19 cellular contexts compared by ENCODE assay signal in genomic region chr2:223901854-223902253, GRCh38. TPM values are rescaled to one million over a fixed set of nuclear protein-coding genes. Genes with fewer than 3 reads are reported as not detected.
DNase-seq lines count a peak whose midpoint lies in the region; ATAC-seq, FAIRE-seq and TF ChIP-seq lines count a peak whose summit lies in the region.
"Had no signal": no experiment of that assay in that cellular context is flagged by ENCODE, and none has a peak within 500 bp of the region (broad histone marks: within the 10 kb centered on the region; RNA-seq: fewer than 3 reads in every experiment).

No MANE protein-coding gene starts in this region.

- no peak overlapping the region for H2AFZ ChIP-seq in GM23338
- H2AFZ ChIP-seq: GM23248 had no signal

- H3F3A ChIP-seq in GM23338 (replicated peaks; ENCODE audit: low read depth), result no peaks in the 10 kb centered on the region

- H3K27ac ChIP-seq in GM23338 (ENCODE audit: low read depth) (peak overlapping the region; percentile 42; the same call in 1 of the 2 replicates), endodermal cell (ENCODE audit: low read depth, low read length) (no peak overlapping the region)
- H3K27ac ChIP-seq: GM23248, HL-60, SJSA1 had no signal

- H3K36me3 ChIP-seq in GM23338 (ENCODE audit: insufficient read depth) (peaks cover 41% of the 10 kb centered on the region), bronchial epithelial cell (ENCODE audit: control insufficient read depth, insufficient read depth, low read length) (peaks cover 9% of the 10 kb centered on the region), endodermal cell (ENCODE audit: control insufficient read depth, insufficient read depth, low read length) (peaks cover 77% of the 10 kb centered on the region)

- H3K9me3 Mint-ChIP-seq in GM23338 (no peaks in the 10 kb centered on the region), memory B cell (no peaks in the 10 kb centered on the region), endodermal cell (no peaks in the 10 kb centered on the region)
- H3K9me3 Mint-ChIP-seq: activated naive CD4-positive, alpha-beta T cell treated with anti-CD3 and anti-CD28 coated beads, Interleukin-2, amount 50 U/mL, for 24 hours; immature natural killer cell had no signal

- H3K4me2 ChIP-seq in GM23338, result no peak overlapping the region

- H3K27me3 Mint-ChIP-seq in GM23338 (ENCODE audit: insufficient read depth, low read depth, poor library complexity), result no peaks in the 10 kb centered on the region
- H3K27me3 Mint-ChIP-seq in memory B cell, result no peaks in the 10 kb centered on the region
- no peaks in the 10 kb centered on the region for H3K27me3 Mint-ChIP-seq in endodermal cell (ENCODE audit: insufficient read depth)
- H3K27me3 Mint-ChIP-seq: activated naive CD4-positive, alpha-beta T cell treated with anti-CD3 and anti-CD28 coated beads, Interleukin-2, amount 50 U/mL, for 24 hours had no signal

- H3K36me3 Mint-ChIP-seq in GM23338 (ENCODE audit: low read depth) (peaks cover 52% of the 10 kb centered on the region), memory B cell (peaks cover 29% of the 10 kb centered on the region), endodermal cell (ENCODE audit: low read depth) (peaks cover 58% of the 10 kb centered on the region)

- DNase-seq in GM18507 (ENCODE audit: extremely low spot score, insufficient read length, low read depth) (no peak), GM23338 (ENCODE audit: low spot score) (no peak), bronchial epithelial cell (ENCODE audit: low read depth) (peak; percentile 14), memory B cell (ENCODE audit: low spot score in 2 of 2) (no peak), NCI-H128 (lab: John Stamatoyannopoulos, UW; ENCODE audit: unreplicated experiment) (no peak), endodermal cell (no peak), GM20000 (ENCODE audit: low spot score) (no peak)
- DNase-seq: activated CD4-positive, alpha-beta T cell treated with anti-CD3 and anti-CD28 coated beads for 4 hours; GM23248; immature natural killer cell; midbrain; NCI-H1436; NK-92 treated with Interleukin-12 subunit alpha and Interleukin-12 subunit beta, amount 100 ng/mL, for 24 hours; substantia nigra; T-helper 9 cell had no signal

- no peaks in the 10 kb centered on the region for H3K4me1 ChIP-seq in GM23338 (ENCODE audit: insufficient read depth)
- H3K4me1 ChIP-seq in endodermal cell (ENCODE audit: control insufficient read depth, insufficient read depth, low read length), result no peaks in the 10 kb centered on the region
- H3K4me1 ChIP-seq: SJSA1 had no signal

- FAIRE-seq in GM18507 (lab: Jason Lieb, UNC) (peak; percentile 62), bronchial epithelial cell (lab: Jason Lieb, UNC) (no peak)
- FAIRE-seq: GM19239 had no signal

- H3K27me3 ChIP-seq in GM23338 (ENCODE audit: insufficient read depth) (no peaks in the 10 kb centered on the region), bronchial epithelial cell (ENCODE audit: control insufficient read depth, insufficient read depth, low read length) (no peaks in the 10 kb centered on the region), endodermal cell (ENCODE audit: control insufficient read depth, insufficient read depth, low read length, poor library complexity, severe bottlenecking) (no peaks in the 10 kb centered on the region)
- H3K27me3 ChIP-seq: SJSA1 had no signal

- H4K20me1 ChIP-seq in GM23338 (replicated peaks; ENCODE audit: insufficient read depth), result peaks cover 12% of the 10 kb centered on the region

- ATAC-seq in GM23338 (no peak), memory B cell (ENCODE audit: low read depth) (peak; percentile 50)

- no peaks in the 10 kb centered on the region for H3K9me2 ChIP-seq in GM23338 (ENCODE audit: insufficient read depth)

- H3K9me3 ChIP-seq in endodermal cell (ENCODE audit: control insufficient read depth, low read length), result no peaks in the 10 kb centered on the region
- H3K9me3 ChIP-seq: SJSA1 had no signal

- H3K79me2 ChIP-seq in GM23338 (replicated peaks; ENCODE audit: insufficient read depth), result no peaks in the 10 kb centered on the region

- H3K4me3 ChIP-seq in GM23338, result no peak overlapping the region
- H3K4me3 ChIP-seq in bronchial epithelial cell (ENCODE audit: low read depth, low read length), result no peak overlapping the region
- H3K4me3 ChIP-seq in endodermal cell (ENCODE audit: low read length), result no peak overlapping the region
- H3K4me3 ChIP-seq: GM23248, SJSA1 had no signal

- no peak overlapping the region for H3K27ac Mint-ChIP-seq in GM23338
- H3K27ac Mint-ChIP-seq in memory B cell, result peak overlapping the region; percentile 73
- no peak overlapping the region for H3K27ac Mint-ChIP-seq in endodermal cell
- H3K27ac Mint-ChIP-seq: activated naive CD4-positive, alpha-beta T cell treated with anti-CD3 and anti-CD28 coated beads, Interleukin-2, amount 50 U/mL, for 24 hours had no signal

- H3K4me1 Mint-ChIP-seq in GM23338 (peaks cover 8% of the 10 kb centered on the region; the same call in 1 of the 3 replicates), memory B cell (peaks cover 21% of the 10 kb centered on the region), endodermal cell (no peaks in the 10 kb centered on the region)

- no peak overlapping the region for H3K9ac ChIP-seq in endodermal cell (ENCODE audit: extremely low read depth, low read length, poor library complexity, severe bottlenecking)
- H3K9ac ChIP-seq: GM23248 had no signal

- TF ChIP-seq CTCF in GM23338 (conservative IDR thresholded peaks at IDR 0.05; ENCODE audit: low read depth in 2 of 2) (no peak), bronchial epithelial cell (IDR thresholded peaks at IDR 0.05; ENCODE audit: insufficient read depth, low read length, severe bottlenecking) (no peak), endodermal cell (conservative IDR thresholded peaks at IDR 0.05) (no peak), GM20000 (IDR thresholded peaks at IDR 0.05; ENCODE audit: extremely low read depth, missing control alignments) (no peak)

- WGBS in endodermal cell (ENCODE audit: insufficient coverage in 1 of 2, insufficient read length in 1 of 2), 2 experiments, result 90 to 97% methylated on average over 2 of the region's 2 CpGs

- no peak overlapping the region for H3K4me3 Mint-ChIP-seq in GM23338
- H3K4me3 Mint-ChIP-seq in memory B cell, result no peak overlapping the region
- no peak overlapping the region for H3K4me3 Mint-ChIP-seq in endodermal cell
- H3K4me3 Mint-ChIP-seq: activated naive CD4-positive, alpha-beta T cell treated with anti-CD3 and anti-CD28 coated beads, Interleukin-2, amount 50 U/mL, for 24 hours; immature natural killer cell had no signal

TF ChIP-seq in GM23338, 12 proteins besides CTCF, POLR2A, EP300 and RAD21 (continues in another document):
- no peak for TF ChIP-seq NANOG (IDR thresholded peaks at IDR 0.05; ENCODE audit: borderline replicate concordance)
- TF ChIP-seq POLR2AphosphoS5 (IDR thresholded peaks at IDR 0.05; ENCODE audit: low read depth), result no peak
- TF ChIP-seq CREB1 (CRISPR knock-in tag; IDR thresholded peaks at IDR 0.05; ENCODE audit: low read depth), result no peak
- TF ChIP-seq ZNF331 (CRISPR knock-in tag; IDR thresholded peaks at IDR 0.05; ENCODE audit: low read depth), result no peak
- no peak for TF ChIP-seq JUNB (IDR thresholded peaks at IDR 0.05; ENCODE audit: unreplicated experiment)
- no peak for TF ChIP-seq STAT1 (IDR thresholded peaks at IDR 0.05; ENCODE audit: unreplicated experiment)
- no peak for TF ChIP-seq REST (IDR thresholded peaks at IDR 0.05; ENCODE audit: unreplicated experiment)
- no peak for TF ChIP-seq EZH2phosphoT487 (IDR thresholded peaks at IDR 0.05; ENCODE audit: unreplicated experiment)

RNA-seq across cellular contexts. Expression of gene WDFY1, which starts 43.3 kb away (rescaled TPM):
- 103 and 127 TPM in 2 replicates for total RNA-seq in GM23338 (2014; rRNA removed; shearing (Covaris generic))
- polyA plus RNA-seq in GM23338 (2016; fragmentation: Nextera tagmentation; extraction: Ambion mirVana), result 45.7 and 54.5 TPM in 2 replicates
- total RNA-seq in bronchial epithelial cell, result 92.7 and 111 TPM in 2 replicates
- 10 to 100 TPM; 61.9 to 69.7 TPM for total RNA-seq in endodermal cell
- 49.0 TPM for polyA plus RNA-seq in endodermal cell (2013, experiment 1 of 2)
- 43.4 TPM for polyA plus RNA-seq in endodermal cell (2013, experiment 2 of 2)

RNA-seq across cellular contexts. Expression of gene MRPL44, which starts 55.4 kb away (rescaled TPM):
- total RNA-seq in GM23338 (2014; rRNA removed; shearing (Covaris generic)), result 55.8 and 68.2 TPM in 2 replicates
- 38.4 and 40.4 TPM in 2 replicates for polyA plus RNA-seq in GM23338 (2016; fragmentation: Nextera tagmentation; extraction: Ambion mirVana)
- total RNA-seq in bronchial epithelial cell (25.7 and 32.9 TPM in 2 replicates), endodermal cell (10 to 100 TPM; 38.7 to 43.4 TPM)
- polyA plus RNA-seq in endodermal cell (2013, experiment 1 of 2), result 39.6 TPM
- polyA plus RNA-seq in endodermal cell (2013, experiment 2 of 2), result 38.8 TPM
